ENCODE assay signal across 1 cellular context in genomic region chr2:124815386-124815785, GRCh38.
TF ChIP-seq lines count a peak whose summit lies in the region.

No MANE protein-coding gene starts in this region.

TF ChIP-seq in GM23338, 12 proteins besides CTCF, POLR2A, EP300 and RAD21 (continued from another document):
- no peak for TF ChIP-seq ZNF462 (CRISPR knock-in tag; IDR thresholded peaks at IDR 0.05)
